31 cellular contexts compared by ENCODE assay signal in the genomic region with DNA sequence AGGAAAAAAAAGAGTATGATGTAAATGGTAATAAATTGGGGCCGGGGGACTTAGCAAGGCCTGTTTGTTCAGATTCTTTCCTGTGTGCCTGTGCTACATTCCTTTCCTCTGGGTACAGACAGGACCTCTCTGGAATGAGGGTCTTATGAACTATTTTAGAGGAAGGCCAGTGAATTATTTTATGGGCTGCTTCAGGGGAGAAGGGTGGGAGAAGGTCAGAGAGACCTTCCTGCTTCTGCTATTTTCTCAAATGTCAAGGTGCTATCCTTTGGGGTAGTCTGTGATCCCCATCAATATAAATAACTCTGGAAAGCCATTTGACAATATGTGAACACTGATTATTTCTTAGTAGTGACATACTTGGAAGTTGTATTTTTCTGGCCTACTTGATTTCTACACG.
"Had no signal": no experiment of that assay in that cellular context is flagged by ENCODE, and none has a peak within 500 bp of the region (broad histone marks: within the 10 kb centered on the region; RNA-seq: fewer than 3 reads in every experiment).

No MANE protein-coding gene starts in this region.

- FAIRE-seq: colon, endothelial cell of umbilical vein had no signal

- H3K4me1 ChIP-seq: adrenal gland, body of pancreas, esophagus squamous epithelium, gastroesophageal sphincter had no signal

- H3K4me1 Mint-ChIP-seq: activated CD4-positive, alpha-beta memory T cell treated with anti-CD3 and anti-CD28 coated beads, Interleukin-2, amount 10 ng/mL, durations not matched to agents 7 days and 5 days; activated CD4-positive, alpha-beta T cell treated with anti-CD3 and anti-CD28 coated beads for 36 hours; activated CD4-positive, alpha-beta T cell treated with anti-CD3 and anti-CD28 coated beads, Interleukin-2, amount 10 ng/mL, durations not matched to agents 24 days and 14 days; activated naive CD4-positive, alpha-beta T cell treated with anti-CD3 and anti-CD28 coated beads, Interleukin-2, amount 50 U/mL, for 24 hours; activated naive CD8-positive, alpha-beta T cell treated with anti-CD3 and anti-CD28 coated beads for 36 hours; activated naive CD8-positive, alpha-beta T cell treated with anti-CD3 and anti-CD28 coated beads, Interleukin-2, amount 50 U/mL, for 24 hours; activated T-helper 17 cell treated with anti-CD3 and anti-CD28 coated beads, Interleukin-2, amount 50 U/mL, for 72 hours; T-helper 17 cell had no signal

- H3K27ac Mint-ChIP-seq: activated CD4-positive, alpha-beta memory T cell treated with anti-CD3 and anti-CD28 coated beads, Interleukin-2, amount 10 ng/mL, durations not matched to agents 7 days and 5 days; activated CD4-positive, alpha-beta T cell treated with anti-CD3 and anti-CD28 coated beads for 36 hours; activated CD4-positive, alpha-beta T cell treated with anti-CD3 and anti-CD28 coated beads, Interleukin-2, amount 10 ng/mL, durations not matched to agents 24 days and 14 days; activated naive CD4-positive, alpha-beta T cell treated with anti-CD3 and anti-CD28 coated beads, Interleukin-2, amount 50 U/mL, for 24 hours; activated naive CD8-positive, alpha-beta T cell treated with anti-CD3 and anti-CD28 coated beads for 36 hours; activated naive CD8-positive, alpha-beta T cell treated with anti-CD3 and anti-CD28 coated beads, Interleukin-2, amount 50 U/mL, for 24 hours; activated T-helper 17 cell treated with anti-CD3 and anti-CD28 coated beads, Interleukin-2, amount 50 U/mL, for 72 hours; T-helper 17 cell; T-helper 2 cell treated with Interferon-gamma antibody and Interleukin-4, amounts not matched to agents 5 μg/mL and 100 μg/mL, for 36 hours had no signal

- H3K36me3 ChIP-seq: adrenal gland, esophagus squamous epithelium, gastroesophageal sphincter had no signal

- H3K4me3 ChIP-seq: adrenal gland, body of pancreas, esophagus squamous epithelium, gastroesophageal sphincter had no signal

- H3K27me3 ChIP-seq: adrenal gland, body of pancreas, esophagus squamous epithelium, gastroesophageal sphincter had no signal

- ATAC-seq: activated CD4-positive, alpha-beta T cell treated with anti-CD3 and anti-CD28 coated beads for 36 hours; activated naive CD8-positive, alpha-beta T cell treated with anti-CD3 and anti-CD28 coated beads, Interleukin-2, amount 50 U/mL, for 24 hours; activated T-cell treated with anti-CD3 and anti-CD28 coated beads, Interleukin-2, amount 50 U/mL, for 4 hours; activated T-helper 17 cell treated with anti-CD3 and anti-CD28 coated beads, Interleukin-2, amount 50 U/mL, for 72 hours; body of pancreas; gastroesophageal sphincter; T-helper 17 cell had no signal

- H3K27ac ChIP-seq: adrenal gland, body of pancreas, epithelial cell of prostate, esophagus squamous epithelium, gastroesophageal sphincter had no signal

- DNase-seq: activated CD4-positive, alpha-beta memory T cell treated with anti-CD3 and anti-CD28 coated beads, Interleukin-2, amount 10 ng/mL, durations not matched to agents 7 days and 5 days; activated CD4-positive, alpha-beta T cell treated with anti-CD3 and anti-CD28 coated beads for 36 hours; activated CD4-positive, alpha-beta T cell treated with anti-CD3 and anti-CD28 coated beads, Interleukin-2, amount 10 ng/mL, durations not matched to agents 24 days and 14 days; activated CD4-positive, CD25-positive, alpha-beta regulatory T cell; activated CD4-positive, CD25-positive, alpha-beta regulatory T cell treated with anti-CD3 and anti-CD28 coated beads, Interleukin-2, amount 50 U/mL, for 72 hours; activated effector memory CD4-positive, alpha-beta T cell treated with Interleukin-2 at 50 U/mL for 16 hours; activated gamma-delta T cell treated with Interleukin-2 at 50 U/mL for 16 hours; activated naive CD4-positive, alpha-beta T cell treated with Interleukin-2 at 50 U/mL for 16 hours; activated naive CD8-positive, alpha-beta T cell treated with anti-CD3 and anti-CD28 coated beads for 36 hours; activated naive CD8-positive, alpha-beta T cell treated with anti-CD3 and anti-CD28 coated beads, Interleukin-2, amount 50 U/mL, for 24 hours; activated T-cell treated with anti-CD3 and anti-CD28 coated beads, Interleukin-2, amount 50 U/mL, for 4 hours; adrenal gland; amygdala; aorta; body of pancreas; caudate nucleus; cortex of kidney; effector CD8-positive, alpha-beta T cell; esophagus squamous epithelium; foreskin melanocyte; SW 1271; T-helper 1 cell; T-helper 17 cell; T1000 had no signal

- H3K36me3 Mint-ChIP-seq: activated naive CD4-positive, alpha-beta T cell treated with anti-CD3 and anti-CD28 coated beads, Interleukin-2, amount 50 U/mL, for 24 hours; activated naive CD8-positive, alpha-beta T cell treated with anti-CD3 and anti-CD28 coated beads for 36 hours had no signal

- H3K9me3 ChIP-seq: body of pancreas, esophagus squamous epithelium, gastroesophageal sphincter had no signal

- H3K27me3 Mint-ChIP-seq: activated CD4-positive, alpha-beta memory T cell treated with anti-CD3 and anti-CD28 coated beads, Interleukin-2, amount 10 ng/mL, durations not matched to agents 7 days and 5 days; activated CD4-positive, alpha-beta T cell treated with anti-CD3 and anti-CD28 coated beads for 36 hours; activated CD4-positive, alpha-beta T cell treated with anti-CD3 and anti-CD28 coated beads, Interleukin-2, amount 10 ng/mL, durations not matched to agents 24 days and 14 days had no signal

- H3K9me3 Mint-ChIP-seq: activated CD4-positive, alpha-beta memory T cell treated with anti-CD3 and anti-CD28 coated beads, Interleukin-2, amount 10 ng/mL, durations not matched to agents 7 days and 5 days; activated CD4-positive, alpha-beta T cell treated with anti-CD3 and anti-CD28 coated beads, Interleukin-2, amount 10 ng/mL, durations not matched to agents 24 days and 14 days; activated naive CD4-positive, alpha-beta T cell treated with anti-CD3 and anti-CD28 coated beads, Interleukin-2, amount 50 U/mL, for 24 hours; activated naive CD8-positive, alpha-beta T cell treated with anti-CD3 and anti-CD28 coated beads for 36 hours; activated naive CD8-positive, alpha-beta T cell treated with anti-CD3 and anti-CD28 coated beads, Interleukin-2, amount 50 U/mL, for 24 hours; activated T-cell treated with anti-CD3 and anti-CD28 coated beads, Interleukin-2, amount 50 U/mL, for 4 hours; activated T-helper 17 cell treated with anti-CD3 and anti-CD28 coated beads, Interleukin-2, amount 50 U/mL, for 72 hours; T-helper 2 cell treated with Interferon-gamma antibody and Interleukin-4, amounts not matched to agents 5 μg/mL and 100 μg/mL, for 36 hours had no signal

- H3K4me3 Mint-ChIP-seq: activated CD4-positive, alpha-beta memory T cell treated with anti-CD3 and anti-CD28 coated beads, Interleukin-2, amount 10 ng/mL, durations not matched to agents 7 days and 5 days; activated CD4-positive, alpha-beta T cell treated with anti-CD3 and anti-CD28 coated beads for 36 hours; activated CD4-positive, alpha-beta T cell treated with anti-CD3 and anti-CD28 coated beads, Interleukin-2, amount 10 ng/mL, durations not matched to agents 24 days and 14 days; activated naive CD4-positive, alpha-beta T cell treated with anti-CD3 and anti-CD28 coated beads, Interleukin-2, amount 50 U/mL, for 24 hours; activated naive CD8-positive, alpha-beta T cell treated with anti-CD3 and anti-CD28 coated beads for 36 hours; activated naive CD8-positive, alpha-beta T cell treated with anti-CD3 and anti-CD28 coated beads, Interleukin-2, amount 50 U/mL, for 24 hours; activated T-cell treated with anti-CD3 and anti-CD28 coated beads, Interleukin-2, amount 50 U/mL, for 4 hours; activated T-helper 17 cell treated with anti-CD3 and anti-CD28 coated beads, Interleukin-2, amount 50 U/mL, for 72 hours; T-helper 17 cell; T-helper 2 cell treated with Interferon-gamma antibody and Interleukin-4, amounts not matched to agents 5 μg/mL and 100 μg/mL, for 36 hours had no signal
